ENCODE assay signal across 10 cellular contexts in genomic region chr17:78131172-78132085, GRCh38. TPM values are rescaled to one million over a fixed set of nuclear protein-coding genes. Genes with fewer than 3 reads are reported as not detected.
DNase-seq lines count a peak whose midpoint lies in the region; ATAC-seq and TF ChIP-seq lines count a peak whose summit lies in the region.
"Had no signal": no experiment of that assay in that cellular context is flagged by ENCODE, and none has a peak within 500 bp of the region (broad histone marks: within the 10 kb centered on the region; RNA-seq: fewer than 3 reads in every experiment).

No MANE protein-coding gene starts in this region.

- no peak for ATAC-seq in HG02759 (IDR thresholded peaks at IDR 0.05; ENCODE audit: unreplicated experiment)

- intact Hi-C loops in thyroid gland (cut with DNase I): no loop called here

- H3K36me3 ChIP-seq in thyroid gland: no peaks in the 10 kb centered on the region

- H3K9me3 ChIP-seq in iPS-18c (ENCODE audit: control insufficient read depth, insufficient read depth, low read length): no peaks in the 10 kb centered on the region
- H3K9me3 ChIP-seq in thyroid gland: no peaks in the 10 kb centered on the region

- peak overlapping the region; percentile 30; the same call in 1 of the 2 replicates for H3K4me3 ChIP-seq in iPS-18c (ENCODE audit: insufficient read depth, low read depth, low read length)
- H3K4me3 ChIP-seq in thyroid gland (replicated peaks in 1 of 3): peak overlapping the region in 1 of 3 donors; percentile 23

- H3K27ac ChIP-seq in thyroid gland: no peak overlapping the region
- H3K27ac ChIP-seq: 22Rv1 had no signal

- TF ChIP-seq CTCF in thyroid gland (IDR thresholded peaks at IDR 0.05): no peak

- DNase-seq in DMS 273 (lab: John Stamatoyannopoulos, UW; ENCODE audit: unreplicated experiment) (peak; percentile 82), DMS 273 treated with DMSO at 0.1 percent for 48 hours (lab: John Stamatoyannopoulos, UW) (no peak), thyroid gland (no peak), COLO829 (ENCODE audit: low spot score) (no peak)
- DNase-seq in activated T-cell treated with anti-CD3 and anti-CD28 coated beads, Interleukin-2, amount 50 U/mL, for 1 hour: peak; percentile 71
- peak; percentile 77 for DNase-seq in stimulated activated CD8-positive, alpha-beta memory T cell treated with anti-CD3 and anti-CD28 coated beads, Interleukin-4, amount 100 ng/mL, for 48 hours

- peaks cover 22 to 55% of the 10 kb centered on the region in 2 donors for H3K4me1 ChIP-seq in thyroid gland

- 78 to 81% methylated on average over 7 to 9 of the region's 74 CpGs for WGBS in thyroid gland, 2 donors

- no peaks in the 10 kb centered on the region for H3K27me3 ChIP-seq in thyroid gland

- no peak for TF ChIP-seq POLR2A in thyroid gland (IDR thresholded peaks at IDR 0.05)

RNA-seq across cellular contexts. Expression of gene TMC8, which starts 0.9 kb away (rescaled TPM):
- total RNA-seq in thyroid gland: 1 to 10 TPM; 1.4 to 4.7 (median 1.9) TPM
- total RNA-seq: RPMI7951 had no signal

RNA-seq across cellular contexts. Expression of gene TMC6, which starts 2.9 kb away (rescaled TPM):
- 10 to 100 TPM in 3 of 4 donors, 1 to 10 TPM in 1; 10.0 to 22.8 (median 20.4) TPM for total RNA-seq in thyroid gland
- total RNA-seq: RPMI7951 had no signal

RNA-seq across cellular contexts. Expression of gene C17orf99, which starts 14.8 kb away (rescaled TPM):
- not detected for total RNA-seq in thyroid gland
- total RNA-seq: RPMI7951 had no signal

RNA-seq across cellular contexts. Expression of gene SYNGR2, which starts 37.0 kb away (rescaled TPM):
- total RNA-seq in thyroid gland: 10 to 100 TPM; 47.9 to 83.8 (median 70.7) TPM

RNA-seq across cellular contexts. Expression of gene TK1, which starts 55.4 kb away (rescaled TPM):
- total RNA-seq in thyroid gland: 1 to 10 TPM; 1.1 to 2.7 (median 1.9) TPM

Comparison
In these comparisons a context has a peak if more than half of its experiments do, and no peak if none do; other contexts are left out.
1. DNase-seq: peak in DMS 273 (single experiment), activated T-cell treated with anti-CD3 and anti-CD28 coated beads, Interleukin-2, amount 50 U/mL, for 1 hour (single experiment) and stimulated activated CD8-positive, alpha-beta memory T cell treated with anti-CD3 and anti-CD28 coated beads, Interleukin-4, amount 100 ng/mL, for 48 hours (single experiment); none in DMS 273 treated with DMSO at 0.1 percent for 48 hours (single experiment), thyroid gland (0 of 2) and COLO829 (single experiment).